ENCODE assay signal across 1 cellular context in genomic region chr1:89822109-89822962, GRCh38.
TF ChIP-seq lines count a peak whose summit lies in the region.

No MANE protein-coding gene starts in this region.

TF ChIP-seq in K562, 482 proteins besides CTCF, POLR2A, EP300 and RAD21 (continued from another document):
- TF ChIP-seq CTCFL (IDR thresholded peaks at IDR 0.05; ENCODE audit: borderline replicate concordance, insufficient read depth, low read depth, low read length, poor library complexity, severe bottlenecking) (no peak), PHB2 (IDR thresholded peaks at IDR 0.05; ENCODE audit: low read depth) (no peak), FOXK1 (CRISPR knock-in tag; IDR thresholded peaks at IDR 0.05; ENCODE audit: borderline replicate concordance) (0 out of 2 replicates have a peak, but pooled peaks have one; percentile 26), HIVEP1 (CRISPR knock-in tag; IDR thresholded peaks at IDR 0.05) (no peak), ZNF764 (CRISPR knock-in tag; IDR thresholded peaks at IDR 0.05; ENCODE audit: low read depth) (no peak), ASH1L (IDR thresholded peaks at IDR 0.05; ENCODE audit: borderline replicate concordance, low read depth, partially characterized antibody) (no peak), MCM7 (IDR thresholded peaks at IDR 0.05) (no peak), BMI1 (IDR thresholded peaks at IDR 0.05; ENCODE audit: low read length) (no peak), MLX (CRISPR knock-in tag; conservative IDR thresholded peaks at IDR 0.05) (no peak)
